8 cellular contexts compared by ENCODE assay signal in the genomic region with DNA sequence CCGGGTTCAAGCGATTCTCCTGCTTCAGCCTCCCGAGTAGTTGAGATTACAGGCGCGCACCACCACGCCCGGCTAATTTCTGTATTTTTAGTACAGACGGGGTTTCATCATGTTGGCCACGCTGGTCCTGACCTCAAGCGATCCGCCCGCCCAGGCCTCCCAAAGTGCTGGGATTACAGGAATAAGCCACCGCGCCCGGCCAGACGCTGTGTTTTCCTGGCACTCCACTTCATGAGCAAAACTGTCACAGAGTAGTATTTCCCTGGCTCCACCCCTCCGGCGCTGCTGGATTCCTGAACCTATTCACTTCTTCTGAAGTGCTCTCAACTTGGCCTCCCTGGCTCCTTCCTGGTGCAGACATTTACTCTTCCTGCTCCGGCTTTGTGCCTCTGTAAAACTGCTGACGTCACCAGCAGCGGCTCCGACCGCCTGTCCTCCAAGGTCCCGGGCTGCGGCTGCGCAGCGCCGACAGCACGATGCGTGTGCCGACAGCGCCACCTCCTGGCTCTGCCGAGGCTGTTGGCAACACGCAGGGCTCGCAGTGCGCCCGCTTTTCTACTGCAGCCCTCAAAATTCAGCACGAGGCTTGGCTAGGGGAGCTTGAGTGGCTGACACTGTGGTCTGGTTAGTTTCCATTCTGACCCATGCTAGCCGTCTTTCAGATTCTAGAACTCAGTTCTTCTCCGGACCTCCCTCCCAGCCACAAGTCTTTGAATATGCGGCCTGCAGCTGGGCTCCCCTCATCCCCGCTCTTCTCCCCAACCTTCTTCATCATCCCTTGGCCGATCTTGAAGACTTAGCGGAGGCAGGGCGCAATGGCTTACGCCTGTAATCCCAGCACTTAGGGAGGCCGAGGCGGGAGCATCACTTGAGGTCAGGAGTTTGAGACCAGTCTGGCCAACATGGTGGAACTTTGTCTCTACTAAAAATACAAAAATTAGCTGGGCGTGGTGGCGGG. TPM values are rescaled to one million over a fixed set of nuclear protein-coding genes. Genes with fewer than 3 reads are reported as not detected.
DNase-seq lines count a peak whose midpoint lies in the region; ATAC-seq and TF ChIP-seq lines count a peak whose summit lies in the region.

No MANE protein-coding gene starts in this region.

- H3K4me1 Mint-ChIP-seq in activated B cell treated with CpG ODN at 0.5 μM for 24 hours = peaks cover 8% of the 10 kb centered on the region

- H3K4me1 ChIP-seq in spleen = peaks cover 3 to 25% (median 16%) of the 10 kb centered on the region in 6 donors

- H3K27me3 Mint-ChIP-seq in activated B cell treated with CpG ODN at 0.5 μM for 24 hours = peaks cover 8% of the 10 kb centered on the region

- ATAC-seq in HG03175 (IDR thresholded peaks at IDR 0.05; ENCODE audit: unreplicated experiment) (peak; percentile 79), activated B cell treated with CpG ODN at 0.5 μM for 24 hours (ENCODE audit: low read depth) (peak; percentile 100), HG02571 (IDR thresholded peaks at IDR 0.05; ENCODE audit: unreplicated experiment) (no peak)

- H3K27me3 ChIP-seq in spleen (replicated peaks in 1 of 7) = peaks cover 0 to 6% (median 0%) of the 10 kb centered on the region in 7 donors

- H3K36me3 Mint-ChIP-seq in activated B cell treated with CpG ODN at 0.5 μM for 24 hours (ENCODE audit: low read depth) = no peaks in the 10 kb centered on the region

- TF ChIP-seq POLR2A in spleen (IDR thresholded peaks at IDR 0.05) = no peak

- TF ChIP-seq CTCF in GM13976 (IDR thresholded peaks at IDR 0.05; ENCODE audit: borderline replicate concordance, control extremely low read depth, extremely low read depth, insufficient read depth, missing control alignments) (peak; percentile 98), activated B cell treated with CpG ODN at 0.5 μM for 24 hours (IDR thresholded peaks at IDR 0.05) (peak; percentile 59), cardiac fibroblast (IDR thresholded peaks at IDR 0.05; ENCODE audit: low read depth, low read length) (peak; percentile 97), spleen (IDR thresholded peaks at IDR 0.05 in 8 of 11, conservative IDR thresholded peaks at IDR 0.05 in 3 of 11) (peak; percentile 96 to 100 (median 98))

- POLR2A ChIA-PET in activated B cell treated with CpG ODN at 0.5 μM for 24 hours (lab: Charles Lee) = interaction anchor here (1.0 kb wide), 1 partner anchor 39 kb away, joined by 3 read pairs; no protein-coding TSS in a partner anchor

- intact Hi-C loops in activated B cell treated with CpG ODN at 0.5 μM for 24 hours (cut with micrococcal nuclease) = loop anchor here (1.0 to 10.0 kb wide), 6 partner anchors 57 to 774 kb away; partner anchors contain the start of gene APOL5
- intact Hi-C loops in spleen (cut with DNase I; ENCODE audit: low total_unique reads) = loop anchor here (10.0 kb wide), 2 partner anchors 189 to 499 kb away; no protein-coding TSS in a partner anchor

- H3K27ac ChIP-seq in spleen = peak overlapping the region; percentile 45 to 86 (median 79)

- H3K4me3 ChIP-seq in cardiac fibroblast (replicated peaks in 1 of 2; ENCODE audit: low read depth in 2 of 2, low read length in 2 of 2) (peak overlapping the region in 1 of 2 donors; percentile 2), spleen (peak overlapping the region in 3 of 8 donors; percentile 5 to 59 (median 17))

- in situ Hi-C loops in GM13976 (cut with MboI; ENCODE audit: low sequenced_read_pairs, unreplicated experiment) = loop anchor here (10.0 kb wide), 1 partner anchor 189 kb away; no protein-coding TSS in a partner anchor

- H3K9me3 ChIP-seq in spleen = peaks cover 0 to 3% (median 0%) of the 10 kb centered on the region in 8 donors

- DNase-seq in GM13976 (ENCODE audit: low spot score) (peak; percentile 94), NCI-H345 (lab: John Stamatoyannopoulos, UW) (peak; percentile 94), activated B cell treated with CpG ODN at 0.5 μM for 24 hours (peak; percentile 85), cardiac fibroblast (ENCODE audit: low read depth in 2 of 2) (peak; percentile 96 to 97), islet precursor cell (peak; percentile 97), spleen (peak; percentile 98)

- no peaks in the 10 kb centered on the region for H3K36me3 ChIP-seq in spleen

- peak overlapping the region; percentile 81 for H3K4me3 Mint-ChIP-seq in activated B cell treated with CpG ODN at 0.5 μM for 24 hours

- WGBS in spleen, 5 donors = 29 to 40% (median 36%) methylated on average over 49 to 50 of the region's 50 CpGs

- H3K9me3 Mint-ChIP-seq in activated B cell treated with CpG ODN at 0.5 μM for 24 hours = no peaks in the 10 kb centered on the region

- CTCF ChIA-PET in activated B cell treated with CpG ODN at 0.5 μM for 24 hours (lab: Charles Lee) = interaction anchor here (0.6 to 2.2 kb wide), 12 partner anchors 12 to 881 kb away, joined by 3 to 9 read pairs (median 3); partner anchors contain the start of gene APOL3

- peak overlapping the region; percentile 68 for H3K27ac Mint-ChIP-seq in activated B cell treated with CpG ODN at 0.5 μM for 24 hours

RNA-seq across cellular contexts. Expression of gene APOL3, which starts 36.6 kb away (rescaled TPM):
- total RNA-seq in activated B cell treated with CpG ODN at 0.5 μM for 24 hours = 32.2 and 38.4 TPM in 2 replicates
- 100 to 1,000 TPM in 5 of 7 donors, 10 to 100 TPM in 2; 82.7 to 146 (median 119) TPM for total RNA-seq in spleen
- 10 to 100 TPM; 32.6 to 88.3 (median 49.9) TPM for polyA plus RNA-seq in spleen
